In the genomic region with DNA sequence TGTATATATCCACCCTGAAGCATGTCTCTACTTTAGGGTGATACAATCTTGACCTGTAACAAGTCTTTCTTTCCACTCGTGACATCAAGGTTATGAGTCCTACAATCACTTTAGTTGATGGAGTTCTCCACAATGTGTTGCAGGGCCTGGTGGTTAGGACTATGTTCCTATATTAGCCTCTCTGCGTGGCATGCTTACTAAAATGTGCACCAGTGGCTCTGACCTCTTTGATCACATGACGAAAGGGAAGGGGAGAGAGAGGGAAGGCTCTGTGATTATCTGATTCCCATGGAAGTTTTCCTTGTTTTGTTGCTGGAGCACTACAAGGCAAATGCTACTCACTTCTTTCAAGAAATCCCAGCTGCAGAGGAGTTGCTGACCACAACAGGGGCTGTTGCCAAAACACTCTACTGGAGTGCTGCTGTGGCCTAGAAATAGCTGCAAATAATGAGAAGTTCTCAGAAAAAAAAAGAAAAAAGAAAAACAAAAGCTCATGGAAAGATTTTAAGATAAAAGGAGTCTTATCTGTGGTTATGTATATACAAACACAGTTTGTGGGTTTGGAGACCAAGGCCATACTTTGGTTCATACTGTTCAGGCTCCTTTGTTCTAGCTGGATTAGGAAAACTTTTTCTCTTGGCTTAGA, we compare ENCODE assay signal across 9 cellular contexts.
DNase-seq lines count a peak whose midpoint lies in the region; ATAC-seq and TF ChIP-seq lines count a peak whose summit lies in the region.
"Had no signal": no experiment of that assay in that cellular context is flagged by ENCODE, and none has a peak within 500 bp of the region (broad histone marks: within the 10 kb centered on the region; RNA-seq: fewer than 3 reads in every experiment).

No MANE protein-coding gene starts in this region.

- no peaks in the 10 kb centered on the region for H3K9me3 ChIP-seq in OCI-LY7 (ENCODE audit: low read length)
- H3K9me3 ChIP-seq: neutrophil had no signal

- H3K4me2 ChIP-seq in OCI-LY7 (ENCODE audit: low read length) = no peak overlapping the region

- H2AFZ ChIP-seq in OCI-LY7 (ENCODE audit: low read length) = no peak overlapping the region

- H3K27ac Mint-ChIP-seq in effector memory CD8-positive, alpha-beta T cell = no peak overlapping the region

- H3K4me3 ChIP-seq in astrocyte of the spinal cord (ENCODE audit: low read depth, low read length) (no peak overlapping the region), kidney epithelial cell (ENCODE audit: low read depth, low read length) (no peak overlapping the region), OCI-LY7 (ENCODE audit: low read depth, low read length, poor library complexity, severe bottlenecking) (no peak overlapping the region)

- intact Hi-C loops in OCI-LY7 (cut with micrococcal nuclease; ENCODE audit: unreplicated experiment) = no loop called here

- peaks cover 10 to 15% of the 10 kb centered on the region in 2 donors for H3K9me3 Mint-ChIP-seq in effector memory CD8-positive, alpha-beta T cell

- POLR2A ChIA-PET in OCI-LY7 (lab: Charles Lee) = no interaction called here

- H3K27ac ChIP-seq in OCI-LY7 (ENCODE audit: low read depth, low read length, poor library complexity, severe bottlenecking) = no peak overlapping the region
- H3K27ac ChIP-seq: neutrophil had no signal

- DNase-seq in H4 (ENCODE audit: low spot score) (peak; percentile 95), astrocyte of the spinal cord (ENCODE audit: low read depth, low spot score) (peak; percentile 99), kidney epithelial cell (ENCODE audit: low read depth) (peak; percentile 61), stromal cell of bone marrow (ENCODE audit: low read depth) (peak; percentile 94), OCI-LY7 (ENCODE audit: low spot score) (no peak), NCI-H1930 (lab: John Stamatoyannopoulos, UW) (no peak), D341Med (ENCODE audit: low spot score) (no peak)
- DNase-seq in effector memory CD8-positive, alpha-beta T cell = no peak

- H3K4me1 Mint-ChIP-seq in effector memory CD8-positive, alpha-beta T cell (ENCODE audit: low read depth in 2 of 2) = no peaks in the 10 kb centered on the region

- no peak for ATAC-seq in effector memory CD8-positive, alpha-beta T cell (replicated peaks)

- no TSS peak for BruUV-seq in OCI-LY7 (replicated peaks; lab: Mats Ljungman, UMichigan)

- H3K4me1 ChIP-seq in OCI-LY7 (ENCODE audit: insufficient read depth, low read length, poor library complexity, severe bottlenecking) = no peaks in the 10 kb centered on the region

- H3K27me3 Mint-ChIP-seq in effector memory CD8-positive, alpha-beta T cell = no peaks in the 10 kb centered on the region

- no peaks in the 10 kb centered on the region for H3K36me3 Mint-ChIP-seq in effector memory CD8-positive, alpha-beta T cell (ENCODE audit: insufficient read depth)

- H4K20me1 ChIP-seq in OCI-LY7 (ENCODE audit: insufficient read depth, low read length) = no peaks in the 10 kb centered on the region

- no peak overlapping the region for H3K4me3 Mint-ChIP-seq in effector memory CD8-positive, alpha-beta T cell

- in situ Hi-C loops in astrocyte of the spinal cord (cut with HindIII; ENCODE audit: low sequenced_read_pairs) = no loop called here

- H3K27me3 ChIP-seq in kidney epithelial cell (ENCODE audit: control insufficient read depth, insufficient read depth, low read length) = no peaks in the 10 kb centered on the region
- H3K27me3 ChIP-seq: neutrophil had no signal

- CTCF ChIA-PET in OCI-LY7 (lab: Charles Lee; ENCODE audit: unreplicated experiment) = no interaction called here

- no peaks in the 10 kb centered on the region for H3K9me2 ChIP-seq in OCI-LY7 (ENCODE audit: insufficient read depth, low read length)

- H3K36me3 ChIP-seq in kidney epithelial cell (ENCODE audit: control insufficient read depth, insufficient read depth, low read length) (no peaks in the 10 kb centered on the region), OCI-LY7 (ENCODE audit: insufficient read depth, low read length) (no peaks in the 10 kb centered on the region)
- H3K36me3 ChIP-seq: neutrophil had no signal

- TF ChIP-seq CTCF in astrocyte of the spinal cord (IDR thresholded peaks at IDR 0.05; ENCODE audit: low read depth, low read length) (no peak), kidney epithelial cell (IDR thresholded peaks at IDR 0.05; ENCODE audit: insufficient read depth, low read length, poor library complexity, severe bottlenecking) (no peak), OCI-LY7 (conservative IDR thresholded peaks at IDR 0.05; ENCODE audit: low read length) (no peak)

- no peaks in the 10 kb centered on the region for H3K79me2 ChIP-seq in OCI-LY7 (ENCODE audit: insufficient read depth, low read depth, low read length)

Comparison
In these comparisons a context has a peak if more than half of its experiments do, and no peak if none do; other contexts are left out.
1. DNase-seq: peak in H4 (single experiment), astrocyte of the spinal cord (single experiment), kidney epithelial cell (single experiment) and stromal cell of bone marrow (single experiment); none in OCI-LY7 (single experiment), effector memory CD8-positive, alpha-beta T cell (0 of 3), NCI-H1930 (0 of 2) and D341Med (single experiment).